ENCODE assay signal across 9 cellular contexts in the genomic region with DNA sequence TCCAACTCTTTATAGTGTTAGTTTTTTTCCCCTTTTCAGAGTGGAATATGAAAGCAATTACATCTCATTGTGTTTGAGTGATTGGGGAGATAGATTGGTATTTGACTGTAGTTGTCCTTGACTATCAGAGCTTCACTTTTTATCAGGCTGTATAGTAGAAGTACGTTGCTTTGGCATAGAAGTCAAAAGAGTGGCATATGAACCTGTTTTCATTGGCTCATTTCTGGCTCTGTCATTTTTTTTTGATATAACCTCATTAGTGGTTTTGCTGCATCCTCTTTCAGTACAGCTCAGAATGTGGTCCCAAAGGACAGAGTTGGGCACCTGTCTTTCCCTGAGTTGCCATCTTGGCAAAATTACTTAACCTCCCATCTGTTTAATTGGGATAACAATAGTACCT. TPM values are rescaled to one million over a fixed set of nuclear protein-coding genes. Genes with fewer than 3 reads are reported as not detected.
DNase-seq lines count a peak whose midpoint lies in the region; ATAC-seq lines count a peak whose summit lies in the region.
"Had no signal": no experiment of that assay in that cellular context is flagged by ENCODE, and none has a peak within 500 bp of the region (broad histone marks: within the 10 kb centered on the region; RNA-seq: fewer than 3 reads in every experiment).

No MANE protein-coding gene starts in this region.

- H3K9ac ChIP-seq in BLaER1 treated with 17β-estradiol and CSF1 and Interleukin-3, amounts not matched to agents 10 nM and 100 nM, result peak overlapping the region; percentile 87 to 100 (median 99)
- peak overlapping the region; percentile 23 for H3K9ac ChIP-seq in HUES6 (ENCODE audit: low read length)

- intact Hi-C loops in sciatic nerve (cut with DNase I), result loop anchor here (10.0 kb wide), 1 partner anchor 49 kb away; no protein-coding TSS in a partner anchor

- peaks cover 3 to 52% (median 32%) of the 10 kb centered on the region in 11 experiments; a peak in 16 of 22 replicates for H4K20me1 ChIP-seq in BLaER1 treated with 17β-estradiol and CSF1 and Interleukin-3, amounts not matched to agents 10 nM and 100 nM

- H3K4me2 ChIP-seq in BLaER1 treated with 17β-estradiol and CSF1 and Interleukin-3, amounts not matched to agents 10 nM and 100 nM, result peak overlapping the region; percentile 67 to 92 (median 82)

- peaks cover 26% of the 10 kb centered on the region for H3K36me3 Mint-ChIP-seq in activated naive CD8-positive, alpha-beta T cell treated with anti-CD3 and anti-CD28 coated beads for 36 hours

- peaks cover 0 to 22% (median 3%) of the 10 kb centered on the region in 11 experiments; a peak in 8 of 22 replicates for H3K9me3 ChIP-seq in BLaER1 treated with 17β-estradiol and CSF1 and Interleukin-3, amounts not matched to agents 10 nM and 100 nM (replicated peaks in 1 of 11)
- no peaks in the 10 kb centered on the region for H3K9me3 ChIP-seq in HUES6 (ENCODE audit: control insufficient read depth, insufficient read depth, low read depth, low read length)

- H3K4me3 Mint-ChIP-seq in activated naive CD8-positive, alpha-beta T cell treated with anti-CD3 and anti-CD28 coated beads for 36 hours, result peak overlapping the region; percentile 95

- H3K9me3 Mint-ChIP-seq in activated naive CD8-positive, alpha-beta T cell treated with anti-CD3 and anti-CD28 coated beads for 36 hours, result no peaks in the 10 kb centered on the region

- H3K36me3 ChIP-seq in BLaER1 treated with 17β-estradiol and CSF1 and Interleukin-3, amounts not matched to agents 10 nM and 100 nM, result peaks cover 6 to 44% (median 38%) of the 10 kb centered on the region in 11 experiments; a peak in 21 of 22 replicates
- H3K36me3 ChIP-seq in HUES6 (ENCODE audit: control insufficient read depth, insufficient read depth, low read length), result peaks cover 12% of the 10 kb centered on the region

- H3K27me3 ChIP-seq in BLaER1 treated with 17β-estradiol and CSF1 and Interleukin-3, amounts not matched to agents 10 nM and 100 nM, result no peaks in the 10 kb centered on the region
- H3K27me3 ChIP-seq in HUES6 (ENCODE audit: control insufficient read depth, insufficient read depth, low read length), result no peaks in the 10 kb centered on the region

- peak overlapping the region; percentile 97 for H3K27ac Mint-ChIP-seq in activated naive CD8-positive, alpha-beta T cell treated with anti-CD3 and anti-CD28 coated beads for 36 hours

- H3K4me3 ChIP-seq in BLaER1 treated with 17β-estradiol and CSF1 and Interleukin-3, amounts not matched to agents 10 nM and 100 nM, result peak overlapping the region; percentile 73 to 98 (median 90)
- peak overlapping the region; percentile 92 for H3K4me3 ChIP-seq in HUES6 (ENCODE audit: low read depth, low read length)

- ATAC-seq in GM19043 (IDR thresholded peaks at IDR 0.05; ENCODE audit: low read depth, unreplicated experiment) (peak; percentile 25), HG03439 (IDR thresholded peaks at IDR 0.05; ENCODE audit: unreplicated experiment) (no peak), sciatic nerve (no peak)

- no peak for DNase-seq in activated naive CD8-positive, alpha-beta T cell treated with anti-CD3 and anti-CD28 coated beads for 36 hours
- DNase-seq in myocyte (ENCODE audit: low read depth) (peak; percentile 66), sciatic nerve (ENCODE audit: low spot score) (no peak), putamen (ENCODE audit: low spot score) (no peak)

- no peaks in the 10 kb centered on the region for H3K27me3 Mint-ChIP-seq in activated naive CD8-positive, alpha-beta T cell treated with anti-CD3 and anti-CD28 coated beads for 36 hours

- H3K4me1 Mint-ChIP-seq in activated naive CD8-positive, alpha-beta T cell treated with anti-CD3 and anti-CD28 coated beads for 36 hours, result peaks cover 28% of the 10 kb centered on the region

- peaks cover 14 to 34% (median 25%) of the 10 kb centered on the region in 10 experiments; a peak in 19 of 20 replicates for H3K4me1 ChIP-seq in BLaER1 treated with 17β-estradiol and CSF1 and Interleukin-3, amounts not matched to agents 10 nM and 100 nM
- H3K4me1 ChIP-seq in HUES6 (ENCODE audit: control insufficient read depth, insufficient read depth, low read length), result peaks cover 6% of the 10 kb centered on the region; the same call in 1 of the 2 replicates

- peak overlapping the region; percentile 15 to 100 (median 98); a peak in 20 of 22 replicates for H3K27ac ChIP-seq in BLaER1 treated with 17β-estradiol and CSF1 and Interleukin-3, amounts not matched to agents 10 nM and 100 nM
- H3K27ac ChIP-seq in HUES6 (ENCODE audit: low read depth, low read length), result no peak overlapping the region

RNA-seq across cellular contexts. Expression of a gene that starts 1.4 kb away (rescaled TPM):
- 10 to 100 TPM; 48.4 to 57.4 TPM for total RNA-seq in activated naive CD8-positive, alpha-beta T cell treated with anti-CD3 and anti-CD28 coated beads for 36 hours
- 34.9 and 35.0 TPM in 2 replicates for total RNA-seq in myocyte
- 17.7 TPM for polyA plus RNA-seq in myocyte (2012)
- 28.0 TPM for total RNA-seq in sciatic nerve

RNA-seq across cellular contexts. Expression of a gene that starts 22.3 kb away (rescaled TPM):
- not detected for total RNA-seq in activated naive CD8-positive, alpha-beta T cell treated with anti-CD3 and anti-CD28 coated beads for 36 hours
- total RNA-seq in myocyte (0.16 TPM in 1 of 2 replicates, not detected in the other), sciatic nerve (0.18 TPM)
- 0.04 TPM for polyA plus RNA-seq in myocyte (2012)
- total RNA-seq: RPMI7951 had no signal
